20 cellular contexts compared by ENCODE assay signal in genomic region chr18:48375150-48375790, GRCh38. TPM values are rescaled to one million over a fixed set of nuclear protein-coding genes. Genes with fewer than 3 reads are reported as not detected.
DNase-seq lines count a peak whose midpoint lies in the region; ATAC-seq and TF ChIP-seq lines count a peak whose summit lies in the region.
"Had no signal": no experiment of that assay in that cellular context is flagged by ENCODE, and none has a peak within 500 bp of the region (broad histone marks: within the 10 kb centered on the region; RNA-seq: fewer than 3 reads in every experiment).

No MANE protein-coding gene starts in this region.

- ATAC-seq in heart left ventricle: peak in 3 of 4 donors; percentile 31 to 65 (median 58)
- ATAC-seq: body of pancreas had no signal

- no peaks in the 10 kb centered on the region for H3F3A ChIP-seq in neural progenitor cell (ENCODE audit: low read depth)

- H3K36me3 ChIP-seq in heart left ventricle (no peaks in the 10 kb centered on the region), neural progenitor cell (no peaks in the 10 kb centered on the region)
- H3K36me3 ChIP-seq: upper lobe of left lung had no signal

- H3K4me2 ChIP-seq in neural progenitor cell: no peak overlapping the region

- intact Hi-C loops in heart left ventricle (cut with DNase I): loop anchor here in 1 of 10 donors (5.0 kb wide), 1 partner anchor 48 kb away; no protein-coding TSS in a partner anchor

- no peaks in the 10 kb centered on the region for H3K36me3 Mint-ChIP-seq in neural progenitor cell
- H3K36me3 Mint-ChIP-seq: activated naive CD4-positive, alpha-beta T cell treated with anti-CD3 and anti-CD28 coated beads, Interleukin-2, amount 50 U/mL, for 24 hours; CD14-positive monocyte had no signal

- peak overlapping the region; percentile 22 for H2AFZ ChIP-seq in neural progenitor cell (replicated peaks)

- TF ChIP-seq CTCF in VCaP (conservative IDR thresholded peaks at IDR 0.05) (no peak), heart left ventricle (IDR thresholded peaks at IDR 0.05) (no peak), neural progenitor cell (IDR thresholded peaks at IDR 0.05) (no peak)

- peaks cover 14% of the 10 kb centered on the region for H3K4me1 Mint-ChIP-seq in neural progenitor cell
- H3K4me1 Mint-ChIP-seq: activated naive CD4-positive, alpha-beta T cell treated with anti-CD3 and anti-CD28 coated beads, Interleukin-2, amount 50 U/mL, for 24 hours; CD14-positive monocyte had no signal

- H3K9me3 ChIP-seq in heart left ventricle (peaks cover 0 to 4% (median 0%) of the 10 kb centered on the region in 12 donors), neural progenitor cell (ENCODE audit: low read depth) (no peaks in the 10 kb centered on the region)
- H3K9me3 ChIP-seq: body of pancreas, upper lobe of left lung had no signal

- H3K27ac Mint-ChIP-seq in neural progenitor cell: no peak overlapping the region
- H3K27ac Mint-ChIP-seq: activated naive CD4-positive, alpha-beta T cell treated with anti-CD3 and anti-CD28 coated beads, Interleukin-2, amount 50 U/mL, for 24 hours; activated T-cell treated with anti-CD3 and anti-CD28 coated beads, Interleukin-2, amount 50 U/mL, for 24 hours; CD14-positive monocyte had no signal

- H3K27ac ChIP-seq in VCaP (peak overlapping the region; percentile 23; the same call in 1 of the 2 replicates), heart left ventricle (peak overlapping the region in 1 of 12 donors; percentile 26), neural progenitor cell (no peak overlapping the region)
- H3K27ac ChIP-seq: body of pancreas, HL-60 had no signal

- DNase-seq in MV-4-11 (lab: John Stamatoyannopoulos, UW) (peak; percentile 22), heart left ventricle (peak in 1 of 5 donors; percentile 14), neural progenitor cell (ENCODE audit: low spot score) (no peak), germinal center (ENCODE audit: low spot score) (no peak), T-helper 1 cell (no peak), CD1c-positive myeloid dendritic cell (ENCODE audit: extremely low spot score) (no peak)
- DNase-seq in activated CD8-positive, alpha-beta memory T cell treated with anti-CD3 and anti-CD28 coated beads, Interleukin-2, amount 50 U/mL, for 4 hours: no peak
- DNase-seq: activated CD4-positive, alpha-beta T cell treated with anti-CD3 and anti-CD28 coated beads, Interleukin-2, amount 50 U/mL, for 48 hours; activated T-cell treated with anti-CD3 and anti-CD28 coated beads, Interleukin-2, amount 50 U/mL, for 24 hours; body of pancreas; H7; hippocampal formation; NCI-H2107; NCI-H526 treated with DMSO at 0.1 percent for 48 hours; small intestine had no signal

- peaks cover 0 to 18% (median 3%) of the 10 kb centered on the region in 12 donors for H3K4me1 ChIP-seq in heart left ventricle
- peaks cover 9% of the 10 kb centered on the region for H3K4me1 ChIP-seq in neural progenitor cell
- H3K4me1 ChIP-seq: body of pancreas had no signal

- peak overlapping the region in 1 of 12 donors; percentile 20 for H3K4me3 ChIP-seq in heart left ventricle
- H3K4me3 ChIP-seq in neural progenitor cell: no peak overlapping the region
- H3K4me3 ChIP-seq: body of pancreas, upper lobe of left lung had no signal

- no peak for TF ChIP-seq POLR2A in heart left ventricle (IDR thresholded peaks at IDR 0.05)

- H3K27me3 Mint-ChIP-seq in neural progenitor cell (ENCODE audit: insufficient read depth, low read depth): peaks cover 12% of the 10 kb centered on the region

- H3K79me2 ChIP-seq in neural progenitor cell (ENCODE audit: low read depth): no peaks in the 10 kb centered on the region

- no peak overlapping the region for H3K9ac ChIP-seq in neural progenitor cell

- no peaks in the 10 kb centered on the region for H3K27me3 ChIP-seq in heart left ventricle
- H3K27me3 ChIP-seq in neural progenitor cell: no peaks in the 10 kb centered on the region
- H3K27me3 ChIP-seq: body of pancreas, upper lobe of left lung had no signal

- no peaks in the 10 kb centered on the region for H4K20me1 ChIP-seq in neural progenitor cell (ENCODE audit: low read depth)

- WGBS in heart left ventricle, 4 donors: 52 to 66% (median 57%) methylated on average over 7 of the region's 7 CpGs

- H3K9me3 Mint-ChIP-seq in neural progenitor cell: no peaks in the 10 kb centered on the region
- H3K9me3 Mint-ChIP-seq: activated naive CD4-positive, alpha-beta T cell treated with anti-CD3 and anti-CD28 coated beads, Interleukin-2, amount 50 U/mL, for 24 hours; activated T-cell treated with anti-CD3 and anti-CD28 coated beads, Interleukin-2, amount 50 U/mL, for 24 hours had no signal

- no peak overlapping the region for H3K4me3 Mint-ChIP-seq in neural progenitor cell
- H3K4me3 Mint-ChIP-seq: activated naive CD4-positive, alpha-beta T cell treated with anti-CD3 and anti-CD28 coated beads, Interleukin-2, amount 50 U/mL, for 24 hours; activated T-cell treated with anti-CD3 and anti-CD28 coated beads, Interleukin-2, amount 50 U/mL, for 24 hours had no signal

RNA-seq across cellular contexts. Expression of gene ZBTB7C, which starts 33.9 kb away (rescaled TPM):
- total RNA-seq in heart left ventricle (1 to 10 TPM; 1.9 to 7.5 (median 2.4) TPM), neural progenitor cell (ENCODE audit: low replicate concordance) (0.15 and 2.3 TPM in 2 replicates)
- polyA plus RNA-seq in heart left ventricle: under 1 TPM; 0.68 to 0.99 TPM
